Comparison of ENCODE assay signal across 23 cellular contexts in the genomic region with DNA sequence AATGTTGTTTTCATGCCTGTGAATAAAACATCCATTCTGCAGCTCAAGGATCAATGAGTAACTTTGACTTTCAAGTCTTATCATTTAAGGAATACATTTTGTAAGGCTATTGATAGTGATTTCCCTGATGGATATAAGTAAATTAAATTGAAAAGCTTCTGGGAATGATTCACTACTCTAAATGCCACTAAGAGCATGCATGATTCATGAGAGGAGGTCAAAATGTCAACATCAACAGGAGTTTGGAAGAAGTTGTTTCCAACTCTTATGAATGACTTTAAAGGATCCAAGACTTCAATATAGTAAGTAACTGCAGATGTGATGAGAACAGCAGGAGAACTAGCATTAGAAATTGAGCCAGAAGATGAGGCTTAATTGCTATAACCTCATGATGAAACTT.
"Had no signal": no experiment of that assay in that cellular context is flagged by ENCODE, and none has a peak within 500 bp of the region (broad histone marks: within the 10 kb centered on the region; RNA-seq: fewer than 3 reads in every experiment).

No MANE protein-coding gene starts in this region.

- ATAC-seq: activated CD8-positive, alpha-beta T cell treated with anti-CD3 and anti-CD28 coated beads, Interleukin-2, amount 10 ng/mL, durations not matched to agents 7 days and 5 days; body of pancreas; SK-N-SH treated with all-trans-retinoic acid at 6 μM for 48 hours; WTC11 had no signal

- H3K4me3 ChIP-seq: ascending aorta, body of pancreas, cardiac muscle cell, SJSA1 had no signal

- H3K27ac Mint-ChIP-seq: activated CD8-positive, alpha-beta T cell treated with anti-CD3 and anti-CD28 coated beads, Interleukin-2, amount 10 ng/mL, durations not matched to agents 7 days and 5 days; activated naive CD8-positive, alpha-beta T cell treated with anti-CD3 and anti-CD28 coated beads, Interleukin-2, amount 10 ng/mL, durations not matched to agents 7 days and 5 days; T-helper 1 cell treated with Interleukin-12 subunit alpha and Interleukin-12 subunit beta and Interleukin-4 antibody, amounts not matched to agents 30 μg/mL and 1 μg/mL, for 36 hours; WTC11 had no signal

- H3K4me3 Mint-ChIP-seq: activated CD8-positive, alpha-beta T cell treated with anti-CD3 and anti-CD28 coated beads, Interleukin-2, amount 10 ng/mL, durations not matched to agents 7 days and 5 days; activated naive CD8-positive, alpha-beta T cell treated with anti-CD3 and anti-CD28 coated beads, Interleukin-2, amount 10 ng/mL, durations not matched to agents 7 days and 5 days; T-helper 1 cell treated with Interleukin-12 subunit alpha and Interleukin-12 subunit beta and Interleukin-4 antibody, amounts not matched to agents 30 μg/mL and 1 μg/mL, for 36 hours; WTC11 had no signal

- H3K4me1 Mint-ChIP-seq: activated naive CD8-positive, alpha-beta T cell treated with anti-CD3 and anti-CD28 coated beads, Interleukin-2, amount 10 ng/mL, durations not matched to agents 7 days and 5 days had no signal

- H3K27me3 Mint-ChIP-seq: activated naive CD8-positive, alpha-beta T cell treated with anti-CD3 and anti-CD28 coated beads, Interleukin-2, amount 10 ng/mL, durations not matched to agents 7 days and 5 days had no signal

- DNase-seq: activated CD4-positive, alpha-beta T cell treated with anti-CD3 and anti-CD28 coated beads for 48 hours; activated CD4-positive, alpha-beta T cell treated with anti-CD3 and anti-CD28 coated beads, Interleukin-2, amount 50 U/mL, for 4 hours; activated CD4-positive, CD25-positive, alpha-beta regulatory T cell treated with anti-CD3 and anti-CD28 coated beads, Interleukin-2, amount 50 U/mL, for 72 hours; activated CD8-positive, alpha-beta memory T cell treated with anti-CD3 and anti-CD28 coated beads, Interleukin-2, amount 50 U/mL, for 48 hours; activated CD8-positive, alpha-beta T cell treated with anti-CD3 and anti-CD28 coated beads, Interleukin-2, amount 10 ng/mL, durations not matched to agents 7 days and 5 days; activated naive CD4-positive, alpha-beta T cell treated with anti-CD3 and anti-CD28 coated beads, Interleukin-2, amount 50 U/mL, for 16 hours; activated naive CD8-positive, alpha-beta T cell treated with anti-CD3 and anti-CD28 coated beads, Interleukin-2, amount 10 ng/mL, durations not matched to agents 7 days and 5 days; activated T-cell treated with anti-CD3 and anti-CD28 coated beads, Interleukin-2, amount 50 U/mL, for 1 hour; amniotic stem cell; body of pancreas; NCI-H1105 treated with DMSO at 0.1 percent for 48 hours; NCI-H1436 treated with DMSO at 0.1 percent for 48 hours; NCI-H187; NCI-H2081 treated with DMSO at 0.1 percent for 48 hours; NCI-H446; NCI-H524; SHP77 had no signal

- H3K36me3 Mint-ChIP-seq: activated naive CD8-positive, alpha-beta T cell treated with anti-CD3 and anti-CD28 coated beads, Interleukin-2, amount 10 ng/mL, durations not matched to agents 7 days and 5 days had no signal
